1 cellular context compared by ENCODE assay signal in the genomic region with DNA sequence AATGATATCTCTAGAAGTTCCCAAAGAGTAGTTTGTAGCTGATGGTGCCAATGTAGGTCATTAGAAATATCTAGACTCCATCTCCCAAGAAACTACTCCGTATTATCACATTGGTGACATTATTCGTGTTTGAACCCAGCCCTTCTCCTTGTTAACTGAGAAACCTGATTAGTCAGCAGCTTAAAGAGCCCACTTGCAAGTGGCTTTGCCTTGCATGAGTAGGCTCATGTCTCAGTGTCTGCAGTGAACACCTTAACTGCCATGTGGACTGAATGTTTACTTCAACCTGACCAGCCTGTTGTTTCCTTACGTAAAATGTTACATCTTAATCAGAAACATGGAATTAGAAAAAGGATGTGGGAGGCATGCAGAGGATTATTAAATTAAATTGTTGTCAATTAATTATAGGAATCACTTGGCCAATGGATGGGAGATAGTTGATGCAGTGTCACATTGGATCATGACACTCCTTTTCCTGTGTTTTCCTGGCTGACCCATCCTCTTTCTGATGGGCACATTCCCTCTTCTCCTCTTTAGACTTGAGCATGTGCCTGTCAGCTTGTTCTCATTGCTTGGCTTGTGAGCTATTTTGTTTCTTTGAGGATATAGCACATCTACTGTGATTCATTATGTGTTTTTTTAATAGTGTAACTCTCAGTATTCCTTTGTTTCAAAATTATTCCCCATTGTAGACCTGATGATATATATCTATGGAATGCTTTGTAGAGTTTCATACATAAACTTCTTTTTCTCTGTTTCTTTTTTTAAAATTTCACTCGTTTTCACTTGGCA.
TF ChIP-seq lines count a peak whose summit lies in the region.

No MANE protein-coding gene starts in this region.

TF ChIP-seq in IMR-90, 13 proteins besides CTCF, POLR2A, EP300 and RAD21:
- TF ChIP-seq BHLHE40 (IDR thresholded peaks at IDR 0.05; ENCODE audit: low read depth, low read length) = no peak
- TF ChIP-seq MAFK (IDR thresholded peaks at IDR 0.05; ENCODE audit: low read depth, low read length) = peak; percentile 43; the same call in 1 of the 2 replicates
- TF ChIP-seq MAZ (IDR thresholded peaks at IDR 0.05; ENCODE audit: borderline replicate concordance, low read depth, low read length) = no peak
- no peak for TF ChIP-seq CHD1 (IDR thresholded peaks at IDR 0.05; ENCODE audit: low read depth, low read length)
- no peak for TF ChIP-seq NFE2L2 (IDR thresholded peaks at IDR 0.05; ENCODE audit: low read depth, low read length)
- TF ChIP-seq SMC3 (IDR thresholded peaks at IDR 0.05; ENCODE audit: low read depth, low read length) = no peak
- no peak for TF ChIP-seq CEBPB (IDR thresholded peaks at IDR 0.05; ENCODE audit: low read depth, low read length)
- no peak for TF ChIP-seq MXI1 (IDR thresholded peaks at IDR 0.05; ENCODE audit: borderline replicate concordance, low read depth, low read length)
